21 cellular contexts compared by ENCODE assay signal in genomic region chr1:28067523-28068090, GRCh38. TPM values are rescaled to one million over a fixed set of nuclear protein-coding genes. Genes with fewer than 3 reads are reported as not detected.
DNase-seq lines count a peak whose midpoint lies in the region; ATAC-seq and TF ChIP-seq lines count a peak whose summit lies in the region.
"Had no signal": no experiment of that assay in that cellular context is flagged by ENCODE, and none has a peak within 500 bp of the region (broad histone marks: within the 10 kb centered on the region; RNA-seq: fewer than 3 reads in every experiment).

No MANE protein-coding gene starts in this region.

- H3K9me3 Mint-ChIP-seq in HFFc6, result no peaks in the 10 kb centered on the region
- H3K9me3 Mint-ChIP-seq in activated T-helper 1 cell treated with anti-CD3 and anti-CD28 coated beads, Interleukin-12 subunit alpha, Interleukin-12 subunit beta, Interleukin-2, Interleukin-4 antibody, amounts not matched to agents 30 ng/mL and 10 ng/mL and 1 ng/mL, durations not matched to agents 14 hours and 24 hours and 36 hours, result no peaks in the 10 kb centered on the region
- H3K9me3 Mint-ChIP-seq in activated CD4-positive, alpha-beta memory T cell treated with anti-CD3 and anti-CD28 coated beads for 36 hours, result no peaks in the 10 kb centered on the region
- H3K9me3 Mint-ChIP-seq: neural progenitor cell, T-cell had no signal

- peak overlapping the region; percentile 69 for H3K4me3 Mint-ChIP-seq in HFFc6
- no peak overlapping the region for H3K4me3 Mint-ChIP-seq in activated T-helper 1 cell treated with anti-CD3 and anti-CD28 coated beads, Interleukin-12 subunit alpha, Interleukin-12 subunit beta, Interleukin-2, Interleukin-4 antibody, amounts not matched to agents 30 ng/mL and 10 ng/mL and 1 ng/mL, durations not matched to agents 14 hours and 24 hours and 36 hours
- no peak overlapping the region for H3K4me3 Mint-ChIP-seq in activated CD4-positive, alpha-beta memory T cell treated with anti-CD3 and anti-CD28 coated beads for 36 hours
- H3K4me3 Mint-ChIP-seq: neural progenitor cell, T-cell had no signal

- DNase-seq in HFFc6 (no peak), fibroblast of peridontal ligament (ENCODE audit: extremely low read depth) (peak; percentile 69), islet precursor cell (no peak), upper lobe of right lung (no peak)
- DNase-seq in activated T-helper 1 cell treated with anti-CD3 and anti-CD28 coated beads, Interleukin-12 subunit alpha, Interleukin-12 subunit beta, Interleukin-2, Interleukin-4 antibody, amounts not matched to agents 30 ng/mL and 10 ng/mL and 1 ng/mL, durations not matched to agents 14 hours and 24 hours and 36 hours (ENCODE audit: low spot score), result no peak
- no peak for DNase-seq in stimulated activated CD4-positive, alpha-beta T cell treated with anti-CD3 and anti-CD28 coated beads, Interleukin-4, amount 100 ng/mL, for 4 hours
- no peak for DNase-seq in activated CD4-positive, alpha-beta memory T cell treated with anti-CD3 and anti-CD28 coated beads for 36 hours
- DNase-seq: activated naive CD4-positive, alpha-beta T cell treated with Interleukin-2 at 50 U/mL for 16 hours; colonic mucosa; GF-D8; left colon; NCI-H2081 treated with DMSO at 0.1 percent for 48 hours; stimulated activated CD4-positive, alpha-beta T cell treated with anti-CD3 and anti-CD28 coated beads, Interleukin-4, amount 100 ng/mL, for 24 hours; T-cell had no signal

- peak overlapping the region; percentile 28; the same call in 1 of the 2 replicates for H3K27ac ChIP-seq in ACC112 (ENCODE audit: low read depth, low read length)
- H3K27ac ChIP-seq in upper lobe of right lung, result no peak overlapping the region
- H3K27ac ChIP-seq: C4-2B, colonic mucosa, neural progenitor cell had no signal

- intact Hi-C loops in activated T-helper 1 cell treated with anti-CD3 and anti-CD28 coated beads, Interleukin-12 subunit alpha, Interleukin-12 subunit beta, Interleukin-2, Interleukin-4 antibody, amounts not matched to agents 30 ng/mL and 10 ng/mL and 1 ng/mL, durations not matched to agents 14 hours and 24 hours and 36 hours (cut with micrococcal nuclease), result no loop called here
- intact Hi-C loops in activated CD4-positive, alpha-beta memory T cell treated with anti-CD3 and anti-CD28 coated beads for 36 hours (cut with micrococcal nuclease), result no loop called here
- intact Hi-C loops in upper lobe of right lung (cut with DNase I), result no loop called here

- H3K4me3 ChIP-seq in ACC112 (ENCODE audit: low read depth, low read length) (0 out of 2 replicates have a peak overlapping the region, but pooled peaks have one; percentile 37), upper lobe of right lung (no peak overlapping the region)
- H3K4me3 ChIP-seq: colonic mucosa, GM12878, neural progenitor cell, smooth muscle cell had no signal

- H3K79me2 ChIP-seq in ACC112 (ENCODE audit: control insufficient read depth, insufficient read depth, low read length, unreplicated experiment), result peaks cover 65% of the 10 kb centered on the region

- POLR2A ChIA-PET in activated CD4-positive, alpha-beta memory T cell treated with anti-CD3 and anti-CD28 coated beads for 36 hours (lab: Charles Lee), result no interaction called here

- peaks cover 5% of the 10 kb centered on the region; the same call in 1 of the 2 replicates for H3K36me3 Mint-ChIP-seq in HFFc6 (ENCODE audit: low read depth)
- peaks cover 14% of the 10 kb centered on the region for H3K36me3 Mint-ChIP-seq in activated T-helper 1 cell treated with anti-CD3 and anti-CD28 coated beads, Interleukin-12 subunit alpha, Interleukin-12 subunit beta, Interleukin-2, Interleukin-4 antibody, amounts not matched to agents 30 ng/mL and 10 ng/mL and 1 ng/mL, durations not matched to agents 14 hours and 24 hours and 36 hours (ENCODE audit: low read depth)
- H3K36me3 Mint-ChIP-seq in activated CD4-positive, alpha-beta memory T cell treated with anti-CD3 and anti-CD28 coated beads for 36 hours, result peaks cover 4% of the 10 kb centered on the region

- no peaks in the 10 kb centered on the region; the same call in 1 of the 2 replicates for H3K27me3 Mint-ChIP-seq in HFFc6 (ENCODE audit: insufficient read depth)
- no peaks in the 10 kb centered on the region for H3K27me3 Mint-ChIP-seq in activated T-helper 1 cell treated with anti-CD3 and anti-CD28 coated beads, Interleukin-12 subunit alpha, Interleukin-12 subunit beta, Interleukin-2, Interleukin-4 antibody, amounts not matched to agents 30 ng/mL and 10 ng/mL and 1 ng/mL, durations not matched to agents 14 hours and 24 hours and 36 hours (ENCODE audit: insufficient read depth)
- H3K27me3 Mint-ChIP-seq in activated CD4-positive, alpha-beta memory T cell treated with anti-CD3 and anti-CD28 coated beads for 36 hours, result no peaks in the 10 kb centered on the region
- H3K27me3 Mint-ChIP-seq: T-cell had no signal

- H3K27ac Mint-ChIP-seq in HFFc6, result peak overlapping the region; percentile 77
- peak overlapping the region; percentile 18 for H3K27ac Mint-ChIP-seq in activated T-helper 1 cell treated with anti-CD3 and anti-CD28 coated beads, Interleukin-12 subunit alpha, Interleukin-12 subunit beta, Interleukin-2, Interleukin-4 antibody, amounts not matched to agents 30 ng/mL and 10 ng/mL and 1 ng/mL, durations not matched to agents 14 hours and 24 hours and 36 hours
- H3K27ac Mint-ChIP-seq in activated CD4-positive, alpha-beta memory T cell treated with anti-CD3 and anti-CD28 coated beads for 36 hours, result no peak overlapping the region
- H3K27ac Mint-ChIP-seq: neural progenitor cell, T-cell had no signal

- H3K27me3 ChIP-seq in ACC112 (ENCODE audit: insufficient read depth, low read length) (no peaks in the 10 kb centered on the region), upper lobe of right lung (no peaks in the 10 kb centered on the region)
- H3K27me3 ChIP-seq: colonic mucosa, neural progenitor cell had no signal

- no peak for ATAC-seq in upper lobe of right lung
- ATAC-seq: GM12878, HCT116, Right ventricle myocardium inferior, T-cell had no signal

- H3K36me3 ChIP-seq in ACC112 (ENCODE audit: insufficient read depth, low read length), result no peaks in the 10 kb centered on the region
- peaks cover 4% of the 10 kb centered on the region for H3K36me3 ChIP-seq in upper lobe of right lung
- H3K36me3 ChIP-seq: colonic mucosa, neural progenitor cell had no signal

- H2AFZ ChIP-seq in ACC112 (ENCODE audit: low read length, unreplicated experiment), result no peak overlapping the region
- H2AFZ ChIP-seq: neural progenitor cell had no signal

- CTCF ChIA-PET in activated CD4-positive, alpha-beta memory T cell treated with anti-CD3 and anti-CD28 coated beads for 36 hours (lab: Charles Lee), result interaction anchor here (0.7 to 1.8 kb wide), 4 partner anchors 11 to 141 kb away, joined by 3 to 6 read pairs (median 4); no protein-coding TSS in a partner anchor

- TF ChIP-seq CTCF in HFFc6 (IDR thresholded peaks at IDR 0.05) (no peak), upper lobe of right lung (IDR thresholded peaks at IDR 0.05) (no peak)

- H3K4me1 ChIP-seq in ACC112 (ENCODE audit: control insufficient read depth, insufficient read depth, low read length, unreplicated experiment), result peaks cover 41% of the 10 kb centered on the region
- peaks cover 8% of the 10 kb centered on the region for H3K4me1 ChIP-seq in upper lobe of right lung
- H3K4me1 ChIP-seq: neural progenitor cell had no signal

- H3K9me3 ChIP-seq in upper lobe of right lung, result no peaks in the 10 kb centered on the region
- H3K9me3 ChIP-seq: colonic mucosa had no signal

- H3K4me1 Mint-ChIP-seq in HFFc6 (ENCODE audit: low read depth), result peaks cover 60% of the 10 kb centered on the region
- peaks cover 9% of the 10 kb centered on the region for H3K4me1 Mint-ChIP-seq in activated T-helper 1 cell treated with anti-CD3 and anti-CD28 coated beads, Interleukin-12 subunit alpha, Interleukin-12 subunit beta, Interleukin-2, Interleukin-4 antibody, amounts not matched to agents 30 ng/mL and 10 ng/mL and 1 ng/mL, durations not matched to agents 14 hours and 24 hours and 36 hours (ENCODE audit: low read depth)
- peaks cover 29% of the 10 kb centered on the region for H3K4me1 Mint-ChIP-seq in activated CD4-positive, alpha-beta memory T cell treated with anti-CD3 and anti-CD28 coated beads for 36 hours (ENCODE audit: low read depth)
- H3K4me1 Mint-ChIP-seq: neural progenitor cell had no signal

RNA-seq across cellular contexts. Expression of gene EYA3, which starts 20.8 kb away (rescaled TPM):
- total RNA-seq in HFFc6 (2021; fragmentation: NEBNext Ultra II Directional; extraction: Animal tissue kit (Norgen Biotek cat#: 25700)), result 10 to 100 TPM; 24.2 to 31.3 (median 27.8) TPM
- 32.2 and 35.5 TPM in 2 replicates for total RNA-seq in activated T-helper 1 cell treated with anti-CD3 and anti-CD28 coated beads, Interleukin-12 subunit alpha, Interleukin-12 subunit beta, Interleukin-2, Interleukin-4 antibody, amounts not matched to agents 30 ng/mL and 10 ng/mL and 1 ng/mL, durations not matched to agents 14 hours and 24 hours and 36 hours
- total RNA-seq in activated CD4-positive, alpha-beta memory T cell treated with anti-CD3 and anti-CD28 coated beads for 36 hours, result 10 to 100 TPM; 26.4 to 27.4 TPM
- 21.0 TPM for total RNA-seq in upper lobe of right lung
